In genomic region chr10:75809003-75809402, GRCh38 we compare ENCODE assay signal across 22 cellular contexts.
"Had no signal": no experiment of that assay in that cellular context is flagged by ENCODE, and none has a peak within 500 bp of the region (broad histone marks: within the 10 kb centered on the region; RNA-seq: fewer than 3 reads in every experiment).

No MANE protein-coding gene starts in this region.

- H3K9me3 ChIP-seq: colonic mucosa, esophagus squamous epithelium, gastroesophageal sphincter, heart left ventricle, heart right ventricle had no signal

- H3K27ac ChIP-seq: colonic mucosa, coronary artery, dorsolateral prefrontal cortex, epithelial cell of prostate, esophagus squamous epithelium, foreskin keratinocyte, gastroesophageal sphincter, heart left ventricle, heart right ventricle had no signal

- H3K4me1 ChIP-seq: colonic mucosa, esophagus squamous epithelium, foreskin keratinocyte, gastroesophageal sphincter, heart left ventricle, heart right ventricle had no signal

- DNase-seq: colonic mucosa; cortex of kidney; dermis blood vessel endothelial cell; dorsolateral prefrontal cortex; effector CD4-positive, alpha-beta T cell; effector CD8-positive, alpha-beta T cell; effector memory CD4-positive, alpha-beta T cell; effector memory CD8-positive, alpha-beta T cell; endodermal cell; erythroblast; esophagus squamous epithelium; foreskin fibroblast; foreskin keratinocyte; foreskin melanocyte; glutamatergic neuron; head of caudate nucleus; heart left ventricle; heart right ventricle had no signal

- H3K4me3 ChIP-seq: colonic mucosa, coronary artery, dorsolateral prefrontal cortex, esophagus squamous epithelium, gastroesophageal sphincter, heart left ventricle, heart right ventricle had no signal

- ATAC-seq: effector memory CD8-positive, alpha-beta T cell; esophagus mucosa; foreskin keratinocyte; gastroesophageal sphincter; heart left ventricle; heart right ventricle had no signal

- H3K36me3 ChIP-seq: colonic mucosa, esophagus squamous epithelium, gastroesophageal sphincter, heart left ventricle, heart right ventricle had no signal

- H3K27me3 ChIP-seq: colonic mucosa, esophagus squamous epithelium, foreskin keratinocyte, gastroesophageal sphincter, heart left ventricle, heart right ventricle had no signal
